ENCODE assay signal across 1 cellular context in genomic region chr3:20375302-20375701, GRCh38.
TF ChIP-seq lines count a peak whose summit lies in the region.

No MANE protein-coding gene starts in this region.

TF ChIP-seq in GM12878, 131 proteins besides CTCF, POLR2A, EP300 and RAD21 (continued from another document):
- TF ChIP-seq PBX3 (IDR thresholded peaks at IDR 0.05; ENCODE audit: insufficient replicate concordance, low read depth, low read length) (no peak), GATAD2B (conservative IDR thresholded peaks at IDR 0.05; ENCODE audit: low read depth) (no peak), ESRRA (IDR thresholded peaks at IDR 0.05; ENCODE audit: low read length) (no peak), JUNB (IDR thresholded peaks at IDR 0.05) (no peak), SUPT20H (IDR thresholded peaks at IDR 0.05; ENCODE audit: borderline replicate concordance, control insufficient read depth, low read depth, low read length) (no peak), FOXK2 (IDR thresholded peaks at IDR 0.05) (no peak), MTA2 (IDR thresholded peaks at IDR 0.05; ENCODE audit: low read depth) (no peak), YY1 (IDR thresholded peaks at IDR 0.05; ENCODE audit: low read depth, low read length) (no peak), CBX3 (IDR thresholded peaks at IDR 0.05; ENCODE audit: borderline replicate concordance, low read depth) (no peak)
